Comparison of ENCODE assay signal across 16 cellular contexts in the genomic region with DNA sequence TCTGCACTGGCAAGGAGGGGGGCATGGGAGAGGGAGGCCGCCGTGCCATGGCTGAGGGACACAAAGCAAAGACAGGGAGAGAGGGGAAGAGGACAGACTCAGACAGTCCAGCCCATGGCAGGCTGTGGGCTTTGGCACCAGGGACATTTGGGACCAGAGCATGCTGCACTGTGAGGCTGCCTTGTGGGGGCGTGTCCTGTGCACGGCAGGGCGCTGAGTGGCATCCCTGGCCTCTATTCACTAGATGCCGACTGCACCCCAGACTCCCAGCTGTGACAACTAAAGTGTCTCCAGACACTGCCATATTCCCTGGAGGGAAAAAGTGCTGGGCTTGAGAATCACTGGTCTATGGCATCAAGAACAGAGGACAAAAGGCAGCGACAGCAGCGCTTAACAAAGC. TPM values are rescaled to one million over a fixed set of nuclear protein-coding genes. Genes with fewer than 3 reads are reported as not detected.
DNase-seq lines count a peak whose midpoint lies in the region; ATAC-seq, FAIRE-seq and TF ChIP-seq lines count a peak whose summit lies in the region.
"Had no signal": no experiment of that assay in that cellular context is flagged by ENCODE, and none has a peak within 500 bp of the region (broad histone marks: within the 10 kb centered on the region; RNA-seq: fewer than 3 reads in every experiment).

No MANE protein-coding gene starts in this region.

- peaks cover 34% of the 10 kb centered on the region for H3K4me1 Mint-ChIP-seq in chondrocyte (ENCODE audit: low read depth)

- no peaks in the 10 kb centered on the region for H3K9me3 Mint-ChIP-seq in chondrocyte (ENCODE audit: low read depth)
- H3K9me3 Mint-ChIP-seq: CD8-positive, alpha-beta memory T cell had no signal

- TF ChIP-seq POLR2A in GM12891 (IDR thresholded peaks at IDR 0.05; ENCODE audit: low read depth, low read length): no peak
- no peak for TF ChIP-seq POLR2A in sigmoid colon (IDR thresholded peaks at IDR 0.05)

- H3K4me3 Mint-ChIP-seq in chondrocyte (ENCODE audit: unreplicated experiment): no peak overlapping the region

- peak overlapping the region; percentile 66 for H3K27ac Mint-ChIP-seq in chondrocyte (ENCODE audit: unreplicated experiment)

- H3K4me1 ChIP-seq in sigmoid colon (peaks cover 0 to 7% (median 3%) of the 10 kb centered on the region in 4 donors), right atrium auricular region (no peaks in the 10 kb centered on the region)
- H3K4me1 ChIP-seq: BE2C had no signal

- no peak for TF ChIP-seq CTCF in chondrocyte (IDR thresholded peaks at IDR 0.05)
- TF ChIP-seq CTCF in sigmoid colon (IDR thresholded peaks at IDR 0.05): no peak
- no peak for TF ChIP-seq CTCF in right atrium auricular region (IDR thresholded peaks at IDR 0.05)

- H3K27me3 ChIP-seq in sigmoid colon (no peaks in the 10 kb centered on the region), right atrium auricular region (no peaks in the 10 kb centered on the region)
- H3K27me3 ChIP-seq: BE2C had no signal

- TF ChIP-seq EP300 in sigmoid colon (IDR thresholded peaks at IDR 0.05): no peak

- WGBS in sigmoid colon, 2 donors: 89 to 96% methylated on average over 8 of the region's 8 CpGs

- H3K27me3 Mint-ChIP-seq in chondrocyte (ENCODE audit: low read depth): no peaks in the 10 kb centered on the region

- no peaks in the 10 kb centered on the region for H3K9me3 ChIP-seq in sigmoid colon
- H3K9me3 ChIP-seq in right atrium auricular region: no peaks in the 10 kb centered on the region
- H3K9me3 ChIP-seq: BE2C had no signal

- FAIRE-seq in GM12891 (lab: Jason Lieb, UNC): peak; percentile 20
- FAIRE-seq: RCC 7860 had no signal

- peaks cover 24% of the 10 kb centered on the region for H3K36me3 Mint-ChIP-seq in chondrocyte (ENCODE audit: low read depth)

- no peak for ATAC-seq in GM21526 (IDR thresholded peaks at IDR 0.05; ENCODE audit: low FRiP score, unreplicated experiment)
- no peak for ATAC-seq in activated CD4-positive, CD25-positive, alpha-beta regulatory T cell treated with anti-CD3 and anti-CD28 coated beads, Interleukin-2, amount 50 U/mL, for 24 hours

- DNase-seq in GM12891 (ENCODE audit: insufficient read length, low spot score) (no peak), NCI-H2107 (lab: John Stamatoyannopoulos, UW) (peak; percentile 48), chondrocyte (ENCODE audit: low spot score) (no peak), sigmoid colon (peak; percentile 50), right atrium auricular region (ENCODE audit: low spot score) (no peak)
- DNase-seq: BE2C; CD8-positive, alpha-beta memory T cell; IMR-90; MV-4-11; NCI-H1436 treated with DMSO at 0.1 percent for 48 hours; NCI-H2081 treated with DMSO at 0.1 percent for 48 hours; NCI-H510A; SHP77 treated with DMSO at 0.1 percent for 48 hours had no signal

- H3K4me3 ChIP-seq in sigmoid colon (no peak overlapping the region), right atrium auricular region (no peak overlapping the region)

- intact Hi-C loops in sigmoid colon (cut with DNase I): no loop called here

- H3K27ac ChIP-seq in sigmoid colon (no peak overlapping the region), right atrium auricular region (no peak overlapping the region)

- H3K36me3 ChIP-seq in sigmoid colon (peaks cover 0 to 69% (median 29%) of the 10 kb centered on the region in 4 donors), right atrium auricular region (peaks cover 7% of the 10 kb centered on the region)
- H3K36me3 ChIP-seq: BE2C had no signal

TF ChIP-seq in GM12891, 5 proteins besides CTCF, POLR2A, EP300 and RAD21:
- no peak for TF ChIP-seq POU2F2 (IDR thresholded peaks at IDR 0.05; ENCODE audit: low read depth, low read length)
- no peak for TF ChIP-seq SPI1 (IDR thresholded peaks at IDR 0.05; ENCODE audit: low read depth, low read length)
- TF ChIP-seq PAX5 (IDR thresholded peaks at IDR 0.05; ENCODE audit: insufficient read depth, low read length, severe bottlenecking): no peak
- no peak for TF ChIP-seq POLR2AphosphoS5 (IDR thresholded peaks at IDR 0.05; ENCODE audit: low read depth, low read length)
- no peak for TF ChIP-seq TAF1 (IDR thresholded peaks at IDR 0.05; ENCODE audit: low read depth, low read length)

RNA-seq across cellular contexts. Expression of a gene that starts 18.5 kb away (rescaled TPM):
- 7.4 TPM for polyA plus RNA-seq in GM12891 (2012; ENCODE audit: low read depth, missing spikeins)
- total RNA-seq in chondrocyte (4.9 to 9.2 TPM (median 7.8 TPM) in 3 replicates), sigmoid colon (1 to 10 TPM; 3.5 to 6.9 (median 5.2) TPM), right atrium auricular region (1 to 10 TPM; 2.6 to 4.2 TPM)
- 1 to 10 TPM; 1.2 to 5.7 (median 3.0) TPM for polyA plus RNA-seq in sigmoid colon

RNA-seq across cellular contexts. Expression of a gene that starts 56.1 kb away (rescaled TPM):
- 9.1 TPM for polyA plus RNA-seq in GM12891 (2012; ENCODE audit: low read depth, missing spikeins)
- 8.9 to 18.2 TPM (median 18.1 TPM) in 3 replicates for total RNA-seq in chondrocyte
- 10 to 100 TPM; 19.0 to 45.1 (median 22.2) TPM for total RNA-seq in sigmoid colon
- polyA plus RNA-seq in sigmoid colon: 1 to 10 TPM; 1.8 to 8.3 (median 3.7) TPM
- 1 to 10 TPM; 8.6 to 9.1 TPM for total RNA-seq in right atrium auricular region

Comparison
In these comparisons a context has a peak if more than half of its experiments do, and no peak if none do; other contexts are left out.
1. DNase-seq: peak in NCI-H2107 (single experiment) and sigmoid colon (single experiment); none in GM12891 (single experiment), chondrocyte (single experiment) and right atrium auricular region (single experiment).